1 cellular context compared by ENCODE assay signal in the genomic region with DNA sequence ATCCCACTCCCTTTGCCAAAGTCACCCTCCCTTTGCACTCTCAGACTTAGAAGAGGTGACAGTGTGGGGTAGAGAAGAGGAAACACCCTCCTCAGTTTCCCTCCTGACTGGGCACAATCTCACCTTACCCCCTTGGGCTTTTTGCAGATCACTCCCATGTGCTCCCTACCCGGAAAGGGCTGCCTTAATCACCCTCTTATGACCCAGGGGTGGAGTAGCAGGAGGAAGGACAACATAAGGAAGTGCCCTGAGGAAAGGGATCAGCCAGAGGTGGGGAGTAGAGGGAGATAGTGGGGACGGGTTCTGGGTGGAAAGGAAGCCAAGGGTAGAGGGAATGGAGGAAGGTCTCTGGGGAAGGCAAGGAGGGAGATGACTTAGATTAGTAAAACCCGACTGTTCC.
TF ChIP-seq lines count a peak whose summit lies in the region.

No MANE protein-coding gene starts in this region.

TF ChIP-seq in K562, 482 proteins besides CTCF, POLR2A, EP300 and RAD21 (continued from another document):
- TF ChIP-seq NUFIP1 (IDR thresholded peaks at IDR 0.05; ENCODE audit: partially characterized antibody), result no peak
- peak; percentile 50; the same call in 1 of the 2 replicates for TF ChIP-seq ELF1 (tag; IDR thresholded peaks at IDR 0.05)
TF ChIP-seq in K562: peak in this region for 2.
